In the genomic region with DNA sequence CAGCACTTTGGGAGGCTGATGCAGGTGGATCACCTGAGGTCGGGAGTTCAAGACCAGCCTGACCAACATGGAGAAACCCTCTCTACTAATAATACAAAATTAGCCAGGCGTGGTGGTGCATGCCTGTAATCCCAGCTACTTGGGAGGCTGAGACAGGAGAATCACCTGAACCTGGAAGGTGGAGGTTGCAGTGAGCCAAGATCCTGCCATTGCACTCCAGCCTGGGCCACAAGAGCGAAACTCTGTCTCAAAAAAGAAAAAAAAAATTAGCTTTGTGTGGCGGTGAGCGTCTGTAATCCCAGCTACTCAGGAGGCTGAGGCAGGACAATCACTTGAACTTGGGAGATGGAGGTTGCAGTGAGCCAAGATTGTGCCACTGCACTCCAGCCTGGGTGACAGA, we compare ENCODE assay signal across 7 cellular contexts. TPM values are rescaled to one million over a fixed set of nuclear protein-coding genes. Genes with fewer than 3 reads are reported as not detected.
DNase-seq lines count a peak whose midpoint lies in the region; ATAC-seq, FAIRE-seq and TF ChIP-seq lines count a peak whose summit lies in the region.
"Not testable (repeated sequence)": the region's sequence is repeated elsewhere in the genome, so short reads cannot be mapped to it uniquely, and the experiment has no call there.

No MANE protein-coding gene starts in this region.

- H3K9me2 ChIP-seq in GM23338 (ENCODE audit: insufficient read depth), result not testable (repeated sequence)

- peaks cover 26% of the 10 kb centered on the region for H3K27me3 Mint-ChIP-seq in GM23338 (ENCODE audit: insufficient read depth, low read depth, poor library complexity)
- not testable (repeated sequence) for H3K27me3 Mint-ChIP-seq in activated CD4-positive, alpha-beta T cell treated with anti-CD3 and anti-CD28 coated beads, Interleukin-2, amount 10 ng/mL, durations not matched to agents 24 days and 14 days; neural crest cell (ENCODE audit: low read depth)

- not testable (repeated sequence) for DNase-seq in GM23338 (ENCODE audit: low spot score); K562 (ENCODE audit: extremely low read depth in 1 of 4, low spot score in 3 of 4); neural crest cell (ENCODE audit: low read depth, low spot score)
- DNase-seq in activated CD4-positive, alpha-beta T cell treated with anti-CD3 and anti-CD28 coated beads, Interleukin-2, amount 10 ng/mL, durations not matched to agents 24 days and 14 days, result peak; percentile 48
- peak; percentile 54 for DNase-seq in activated CD8-positive, alpha-beta memory T cell treated with anti-CD3 and anti-CD28 coated beads, Interleukin-2, amount 50 U/mL, for 48 hours
- DNase-seq in activated effector memory CD4-positive, alpha-beta T cell treated with anti-CD3 and anti-CD28 coated beads, Interleukin-2, amount 50 U/mL, for 16 hours, result peak; percentile 13
- peak; percentile 6 for DNase-seq in islet precursor cell

- H3K36me3 ChIP-seq in GM23338 (ENCODE audit: insufficient read depth) (peaks cover 54% of the 10 kb centered on the region), K562 (ENCODE audit: control insufficient read depth, insufficient read depth, low read length) (peaks cover 66% of the 10 kb centered on the region)

- H3K27ac ChIP-seq in GM23338 (ENCODE audit: low read depth), result peak overlapping the region; percentile 93
- not testable (repeated sequence) for H3K27ac ChIP-seq in K562 (ENCODE audit: extremely low read depth, low read depth, low read length)

- not testable (repeated sequence) for FAIRE-seq in K562 (lab: Jason Lieb, UNC)

- H3K27me3 ChIP-seq in GM23338 (ENCODE audit: insufficient read depth); K562 (ENCODE audit: control insufficient read depth in 2 of 2, insufficient read depth in 2 of 2, low read length in 2 of 2): not testable (repeated sequence)

- H3K79me2 ChIP-seq in GM23338 (replicated peaks; ENCODE audit: insufficient read depth), result peaks cover 36% of the 10 kb centered on the region
- peaks cover 42% of the 10 kb centered on the region for H3K79me2 ChIP-seq in K562 (ENCODE audit: control insufficient read depth, insufficient read depth, low read length)

- H4K20me1 ChIP-seq in GM23338 (replicated peaks; ENCODE audit: insufficient read depth) (peaks cover 42% of the 10 kb centered on the region), K562 (replicated peaks; ENCODE audit: control insufficient read depth, insufficient read depth, low read length) (peaks cover 42% of the 10 kb centered on the region)

- H3K4me1 ChIP-seq in GM23338 (ENCODE audit: insufficient read depth) (peaks cover 17% of the 10 kb centered on the region), K562 (replicated peaks in 1 of 2; ENCODE audit: control insufficient read depth in 2 of 2, insufficient read depth in 2 of 2, low read length in 2 of 2) (peaks cover 20 to 23% of the 10 kb centered on the region in 2 experiments; a peak in 4 of 5 replicates)

- intact Hi-C loops in activated CD4-positive, alpha-beta T cell treated with anti-CD3 and anti-CD28 coated beads, Interleukin-2, amount 10 ng/mL, durations not matched to agents 24 days and 14 days (cut with micrococcal nuclease), result loop anchor here (5.0 kb wide), 1 partner anchor 532 kb away; the partner anchor contains the start of gene BTBD1
- intact Hi-C loops in K562 (cut with micrococcal nuclease), result not testable (repeated sequence)

- H3K4me3 Mint-ChIP-seq in GM23338; activated CD4-positive, alpha-beta T cell treated with anti-CD3 and anti-CD28 coated beads, Interleukin-2, amount 10 ng/mL, durations not matched to agents 24 days and 14 days: not testable (repeated sequence)
- peak overlapping the region; percentile 61 for H3K4me3 Mint-ChIP-seq in neural crest cell

- WGBS in K562 (ENCODE audit: insufficient coverage, low coverage, missing lambda C conversion rate), result 84% methylated on average over 5 of the region's 5 CpGs

- H3K9me1 ChIP-seq in K562 (ENCODE audit: control insufficient read depth, insufficient read depth, low read length), result not testable (repeated sequence)

- H3K9me3 Mint-ChIP-seq in GM23338; activated CD4-positive, alpha-beta T cell treated with anti-CD3 and anti-CD28 coated beads, Interleukin-2, amount 10 ng/mL, durations not matched to agents 24 days and 14 days; neural crest cell: not testable (repeated sequence)

- CTCF ChIA-PET in K562 (lab: Yijun Ruan, JAX; ENCODE audit: low intra/inter-chr PET ratio), result not testable (repeated sequence)

- H2AFZ ChIP-seq in GM23338; K562 (ENCODE audit: low read depth, low read length): not testable (repeated sequence)

- in situ Hi-C loops in K562 (cut with MboI), result not testable (repeated sequence)

- not testable (repeated sequence) for TF ChIP-seq EP300 in K562 (IDR thresholded peaks at IDR 0.05; ENCODE audit: low read length)

- H3K36me3 Mint-ChIP-seq in GM23338 (ENCODE audit: low read depth) (peaks cover 78% of the 10 kb centered on the region), neural crest cell (ENCODE audit: low read depth) (peaks cover 37% of the 10 kb centered on the region)
- peaks cover 62% of the 10 kb centered on the region for H3K36me3 Mint-ChIP-seq in activated CD4-positive, alpha-beta T cell treated with anti-CD3 and anti-CD28 coated beads, Interleukin-2, amount 10 ng/mL, durations not matched to agents 24 days and 14 days (ENCODE audit: low read depth)

- ATAC-seq in GM23338, K562: not testable (repeated sequence)

- not testable (repeated sequence) for TF ChIP-seq CTCF in GM23338 (conservative IDR thresholded peaks at IDR 0.05; ENCODE audit: low read depth in 2 of 2); K562 (IDR thresholded peaks at IDR 0.05 in 2 of 3, conservative IDR thresholded peaks at IDR 0.05 in 1 of 3; ENCODE audit: insufficient read depth in 2 of 3, low read depth in 1 of 3, low read length in 3 of 3); neural crest cell (conservative IDR thresholded peaks at IDR 0.05)

- not testable (repeated sequence) for TF ChIP-seq RAD21 in K562 (CRISPR knock-in tag; conservative IDR thresholded peaks at IDR 0.05 in 1 of 2, IDR thresholded peaks at IDR 0.05 in 1 of 2)

- not testable (repeated sequence) for H3K9ac ChIP-seq in K562 (ENCODE audit: insufficient read depth in 1 of 2, low read depth in 2 of 2, low read length in 2 of 2)

- H3K4me1 Mint-ChIP-seq in GM23338, result peaks cover 22% of the 10 kb centered on the region
- H3K4me1 Mint-ChIP-seq in activated CD4-positive, alpha-beta T cell treated with anti-CD3 and anti-CD28 coated beads, Interleukin-2, amount 10 ng/mL, durations not matched to agents 24 days and 14 days, result peaks cover 36% of the 10 kb centered on the region
- H3K4me1 Mint-ChIP-seq in neural crest cell, result peaks cover 39% of the 10 kb centered on the region

- H3K4me3 ChIP-seq in GM23338, K562: not testable (repeated sequence)

- H3K9me3 ChIP-seq in K562 (replicated peaks; ENCODE audit: control insufficient read depth, insufficient read depth, low read depth, low read length), result not testable (repeated sequence)

- H3F3A ChIP-seq in GM23338 (replicated peaks; ENCODE audit: low read depth), result peaks cover 65% of the 10 kb centered on the region

- not testable (repeated sequence) for H3K4me2 ChIP-seq in GM23338; K562 (ENCODE audit: insufficient read depth, low read length)

- TF ChIP-seq POLR2A in K562 (conservative IDR thresholded peaks at IDR 0.05), result not testable (repeated sequence)

- not testable (repeated sequence) for BruUV-seq in K562 (replicated peaks; lab: Mats Ljungman, UMichigan)

- POLR2A ChIA-PET in K562 (lab: Yijun Ruan, JAX), result interaction anchor here (2.0 kb wide), 1 partner anchor 37 kb away, joined by 6 read pairs; no protein-coding TSS in a partner anchor

- H3K27ac Mint-ChIP-seq in GM23338; activated CD4-positive, alpha-beta T cell treated with anti-CD3 and anti-CD28 coated beads, Interleukin-2, amount 10 ng/mL, durations not matched to agents 24 days and 14 days; neural crest cell (ENCODE audit: unreplicated experiment): not testable (repeated sequence)

TF ChIP-seq in K562, 482 proteins besides CTCF, POLR2A, EP300 and RAD21:
- TF ChIP-seq RBFOX2 (IDR thresholded peaks at IDR 0.05; ENCODE audit: low read depth, low read length), result peak; percentile 4; the same call in 1 of the 2 replicates

RNA-seq across cellular contexts. Expression of gene RPS17, which starts 5.1 kb away (rescaled TPM):
- total RNA-seq in GM23338 (2014; rRNA removed; shearing (Covaris generic)), result 1,579 and 1,741 TPM in 2 replicates
- 1,928 and 2,137 TPM in 2 replicates for polyA plus RNA-seq in GM23338 (2016; fragmentation: Nextera tagmentation; extraction: Ambion mirVana)
- total RNA-seq in activated CD4-positive, alpha-beta T cell treated with anti-CD3 and anti-CD28 coated beads, Interleukin-2, amount 10 ng/mL, durations not matched to agents 24 days and 14 days, result 2,675 and 2,728 TPM in 2 replicates
- 288 and 405 TPM in 2 replicates for total RNA-seq in K562 (2011; cell fraction: chromatin; rRNA removed; ENCODE audit: low replicate concordance)
- total RNA-seq in K562 (2011; cell fraction: nucleolus; rRNA removed), result 802 and 812 TPM in 2 replicates
- 889 and 1,793 TPM in 2 replicates for total RNA-seq in K562 (2011; cell fraction: nucleoplasm; rRNA removed)
- total RNA-seq in K562 (2014; rRNA removed), result 4,669 and 6,363 TPM in 2 replicates
- 4,513 and 5,229 TPM in 2 replicates for total RNA-seq in K562 (2014; rRNA removed; fragmentation: Illumina TruSeq; extraction: Trizol)
- total RNA-seq in K562 (2015; rRNA removed; fragmentation: Illumina TruSeq; extraction: Trizol), result 5,690 and 6,000 TPM in 2 replicates
- 2,376 and 2,708 TPM in 2 replicates for total RNA-seq in K562 (2021)
- polyA plus RNA-seq in K562 (2011; rRNA removed), result 5,062 and 5,477 TPM in 2 replicates
- polyA plus RNA-seq in K562 (2011; cell fraction: cytosol; rRNA removed), result 3,204 and 5,121 TPM in 2 replicates
- 1,138 and 2,084 TPM in 2 replicates for polyA plus RNA-seq in K562 (2011; cell fraction: nucleus; rRNA removed)
- polyA plus RNA-seq in K562 (2012), result 4,007 and 4,409 TPM in 2 replicates
- polyA plus RNA-seq in K562 (2014; fragmentation: Illumina TruSeq; extraction: Trizol), result 2,686 and 3,105 TPM in 2 replicates
- 1,000 to 10,000 TPM; 1,988 to 2,233 TPM for polyA plus RNA-seq in K562 (2014; fragmentation: Nextera tagmentation; extraction: Ambion mirVana)
- 6,515 and 6,851 TPM in 2 replicates for polyA plus RNA-seq in K562 (2014; rRNA removed)
- polyA minus RNA-seq in K562 (2011; rRNA and poly(A)+ RNA removed), result 1,664 and 1,697 TPM in 2 replicates
- 653 and 953 TPM in 2 replicates for polyA minus RNA-seq in K562 (2011; cell fraction: cytosol; rRNA and poly(A)+ RNA removed)
- 297 and 420 TPM in 2 replicates for polyA minus RNA-seq in K562 (2011; cell fraction: nucleus; rRNA and poly(A)+ RNA removed)
- 2,069 and 2,072 TPM in 2 replicates for total RNA-seq in neural crest cell
